Comparison of ENCODE assay signal across 1 cellular context in the genomic region with DNA sequence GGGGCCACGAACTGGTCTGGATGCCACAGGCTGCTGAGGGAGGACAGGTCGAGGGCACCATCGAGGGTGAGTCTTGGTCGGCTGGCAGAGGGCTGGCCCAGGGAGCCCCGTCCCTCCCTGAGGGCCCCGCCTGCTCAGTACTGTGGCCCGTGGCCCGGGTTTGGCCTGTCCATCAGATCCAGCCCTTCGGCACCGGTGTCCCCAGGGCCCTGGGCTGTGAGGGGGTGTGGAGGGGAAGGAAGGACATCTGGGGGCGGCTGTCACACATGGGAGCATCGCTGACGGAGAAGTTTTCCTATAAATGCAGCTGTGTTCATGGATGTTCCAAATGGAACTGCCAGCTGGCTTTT.
TF ChIP-seq lines count a peak whose summit lies in the region.

No MANE protein-coding gene starts in this region.

TF ChIP-seq in IMR-90, 13 proteins besides CTCF, POLR2A, EP300 and RAD21:
- TF ChIP-seq USF2 (IDR thresholded peaks at IDR 0.05; ENCODE audit: low read depth, low read length) (no peak), NFE2L2 (IDR thresholded peaks at IDR 0.05; ENCODE audit: low read depth, low read length) (no peak), MXI1 (IDR thresholded peaks at IDR 0.05; ENCODE audit: borderline replicate concordance, low read depth, low read length) (no peak), FOS (IDR thresholded peaks at IDR 0.05; ENCODE audit: low read depth, low read length) (no peak), RCOR1 (IDR thresholded peaks at IDR 0.05; ENCODE audit: insufficient replicate concordance, low read length) (no peak), ELK1 (IDR thresholded peaks at IDR 0.05; ENCODE audit: borderline replicate concordance, low read depth, low read length) (no peak), SMC3 (IDR thresholded peaks at IDR 0.05; ENCODE audit: low read depth, low read length) (no peak), CEBPB (IDR thresholded peaks at IDR 0.05; ENCODE audit: low read depth, low read length) (no peak)
